13 cellular contexts compared by ENCODE assay signal in genomic region chr19:3580156-3580955, GRCh38. TPM values are rescaled to one million over a fixed set of nuclear protein-coding genes. Genes with fewer than 3 reads are reported as not detected.
A peak's percentile ranks its signal among the peaks of the same experiment; 100 is the strongest.
DNase-seq lines count a peak whose midpoint lies in the region; ATAC-seq, FAIRE-seq and TF ChIP-seq lines count a peak whose summit lies in the region.
"Had no signal": no experiment of that assay in that cellular context is flagged by ENCODE, and none has a peak within 500 bp of the region (broad histone marks: within the 10 kb centered on the region; RNA-seq: fewer than 3 reads in every experiment).

No MANE protein-coding gene starts in this region.

- no peak overlapping the region for H2AFZ ChIP-seq in astrocyte (ENCODE audit: low read depth, low read length)

- H3K4me3 ChIP-seq in astrocyte (ENCODE audit: insufficient read depth, low read depth, low read length) = no peak overlapping the region
- H3K4me3 ChIP-seq: heart right ventricle, ovary had no signal

- peaks cover 9% of the 10 kb centered on the region for H3K27me3 Mint-ChIP-seq in astrocyte (ENCODE audit: low read depth, unreplicated experiment)

- ATAC-seq in GM19395 (IDR thresholded peaks at IDR 0.05; ENCODE audit: unreplicated experiment) = no peak

- H3K27ac ChIP-seq in astrocyte (ENCODE audit: low read depth, low read length) = peak overlapping the region; percentile 58
- H3K27ac ChIP-seq: ovary had no signal

- peak overlapping the region; percentile 61 for H3K4me2 ChIP-seq in astrocyte (ENCODE audit: low read length)

- peaks cover 24% of the 10 kb centered on the region for H3K4me1 ChIP-seq in astrocyte (ENCODE audit: insufficient read depth, low read length)

- H3K36me3 ChIP-seq in astrocyte (ENCODE audit: insufficient read depth, low read length) = peaks cover 3% of the 10 kb centered on the region
- H3K36me3 ChIP-seq: ovary had no signal

- TF ChIP-seq CTCF in astrocyte (IDR thresholded peaks at IDR 0.05; ENCODE audit: insufficient read depth, low read depth, low read length) = no peak

- DNase-seq in H54 (ENCODE audit: insufficient read length, low spot score) (peak; percentile 94), astrocyte (ENCODE audit: low read depth) (peak; percentile 97), iris pigment epithelial cell (ENCODE audit: low read depth) (peak; percentile 92), stromal cell of bone marrow (ENCODE audit: low read depth) (peak; percentile 94), NCI-H1105 (lab: John Stamatoyannopoulos, UW) (no peak), RPMI8226 (no peak), D341Med (ENCODE audit: low spot score) (no peak)
- DNase-seq: activated effector memory CD4-positive, alpha-beta T cell treated with Interleukin-2 at 50 U/mL for 16 hours; GDM1; heart right ventricle; NCI-H2081 treated with DMSO at 0.1 percent for 48 hours; ovary had no signal

- no peaks in the 10 kb centered on the region for H3K79me2 ChIP-seq in astrocyte (ENCODE audit: insufficient read depth, low read length)

- no peak overlapping the region for H3K27ac Mint-ChIP-seq in astrocyte (ENCODE audit: unreplicated experiment)

- H3K4me3 Mint-ChIP-seq in astrocyte (ENCODE audit: unreplicated experiment) = peak overlapping the region; percentile 22

- no peak for TF ChIP-seq POLR2A in H54 (IDR thresholded peaks at IDR 0.05; ENCODE audit: low read depth, low read length)

- H3K9me3 ChIP-seq in astrocyte (ENCODE audit: insufficient read depth, low read depth, low read length) = no peaks in the 10 kb centered on the region
- H3K9me3 ChIP-seq: heart right ventricle, ovary had no signal

- FAIRE-seq in H54 (lab: Jason Lieb, UNC) = peak; percentile 94
- peak; percentile 97 for FAIRE-seq in astrocyte (lab: Jason Lieb, UNC)

- peaks cover 12% of the 10 kb centered on the region for H3K4me1 Mint-ChIP-seq in astrocyte (ENCODE audit: low read depth, unreplicated experiment)

- no peaks in the 10 kb centered on the region for H3K27me3 ChIP-seq in astrocyte (ENCODE audit: insufficient read depth, low read length)
- H3K27me3 ChIP-seq: ovary had no signal

- no peaks in the 10 kb centered on the region for H3K9me3 Mint-ChIP-seq in astrocyte (ENCODE audit: unreplicated experiment)

- peaks cover 7% of the 10 kb centered on the region for H4K20me1 ChIP-seq in astrocyte (ENCODE audit: insufficient read depth, low read length)

- peaks cover 2% of the 10 kb centered on the region for H3K36me3 Mint-ChIP-seq in astrocyte (ENCODE audit: low read depth, unreplicated experiment)

- peak overlapping the region; percentile 22 for H3K9ac ChIP-seq in astrocyte (ENCODE audit: low read length)

RNA-seq across cellular contexts. Expression of gene GIPC3, which starts 4.9 kb away (rescaled TPM):
- total RNA-seq in astrocyte = 0.09 and 0.10 TPM in 2 replicates

RNA-seq across cellular contexts. Expression of gene HMG20B, which starts 7.6 kb away (rescaled TPM):
- 55.9 and 63.8 TPM in 2 replicates for total RNA-seq in astrocyte

RNA-seq across cellular contexts. Expression of gene MFSD12, which starts 23.0 kb away (rescaled TPM):
- total RNA-seq in astrocyte = 181 and 201 TPM in 2 replicates

RNA-seq across cellular contexts. Expression of gene TBXA2R, which starts 26.3 kb away (rescaled TPM):
- total RNA-seq in astrocyte = 0.31 and 0.39 TPM in 2 replicates

RNA-seq across cellular contexts. Expression of gene TEKTIP1, which starts 41.4 kb away (rescaled TPM):
- 0.68 TPM in 1 of 2 replicates, not detected in the other for total RNA-seq in astrocyte

Comparison
In these comparisons a context has a peak if more than half of its experiments do, and no peak if none do; other contexts are left out.
1. DNase-seq: peak in H54 (single experiment), astrocyte (single experiment), iris pigment epithelial cell (single experiment) and stromal cell of bone marrow (single experiment); none in NCI-H1105 (single experiment), RPMI8226 (single experiment) and D341Med (single experiment).